24 cellular contexts compared by ENCODE assay signal in genomic region chr9:130598188-130598587, GRCh38.
"Had no signal": no experiment of that assay in that cellular context is flagged by ENCODE, and none has a peak within 500 bp of the region (broad histone marks: within the 10 kb centered on the region; RNA-seq: fewer than 3 reads in every experiment).

No MANE protein-coding gene starts in this region.

- H3K4me1 ChIP-seq: Peyer's patch had no signal

- H3K9me3 ChIP-seq: Peyer's patch had no signal

- H3K27ac ChIP-seq: brain microvascular endothelial cell, cardiac muscle cell, Peyer's patch, RWPE1 had no signal

- H3K27me3 ChIP-seq: brain microvascular endothelial cell, cardiac muscle cell, Peyer's patch had no signal

- DNase-seq: activated CD4-positive, alpha-beta T cell treated with anti-CD3 and anti-CD28 coated beads for 48 hours; activated CD4-positive, alpha-beta T cell treated with anti-CD3 and anti-CD28 coated beads, Interleukin-2, amount 50 U/mL, for 4 hours; activated CD4-positive, CD25-positive, alpha-beta regulatory T cell treated with anti-CD3 and anti-CD28 coated beads, Interleukin-2, amount 50 U/mL, for 72 hours; activated CD8-positive, alpha-beta memory T cell treated with anti-CD3 and anti-CD28 coated beads, Interleukin-2, amount 50 U/mL, for 48 hours; activated CD8-positive, alpha-beta T cell treated with anti-CD3 and anti-CD28 coated beads, Interleukin-2, amount 10 ng/mL, durations not matched to agents 7 days and 5 days; activated effector memory CD4-positive, alpha-beta T cell treated with Interleukin-2 at 50 U/mL for 16 hours; activated naive CD4-positive, alpha-beta T cell; activated T-cell treated with anti-CD3 and anti-CD28 coated beads, Interleukin-2, amount 50 U/mL, for 1 hour; amniotic stem cell; brain microvascular endothelial cell; MV-4-11; NCI-H1105; NCI-H1436; NCI-H1694 treated with DMSO at 0.1 percent for 48 hours; NCI-H2029 treated with DMSO at 0.1 percent for 48 hours; NCI-H345; NCI-H510A; NCI-H526 treated with DMSO at 0.1 percent for 48 hours; NCI-H82; Peyer's patch; Right ventricle myocardium superior had no signal

- H3K4me3 ChIP-seq: cardiac muscle cell, Peyer's patch had no signal

- FAIRE-seq: astrocyte had no signal
